ENCODE assay signal across 8 cellular contexts in genomic region chr7:124992881-124993562, GRCh38.
DNase-seq lines count a peak whose midpoint lies in the region; ATAC-seq and TF ChIP-seq lines count a peak whose summit lies in the region.

No MANE protein-coding gene starts in this region.

- no peaks in the 10 kb centered on the region for H3F3A ChIP-seq in PC-3 (ENCODE audit: low read length, unreplicated experiment)

- H3K27ac ChIP-seq in PC-3 (ENCODE audit: low read length) (peak overlapping the region; percentile 52), esophagus squamous epithelium (no peak overlapping the region)

- H3K36me3 ChIP-seq in PC-3 (ENCODE audit: low read depth, low read length) (no peaks in the 10 kb centered on the region), esophagus squamous epithelium (no peaks in the 10 kb centered on the region)

- H3K4me3 ChIP-seq in PC-3 (ENCODE audit: low read length) (peak overlapping the region; percentile 20; the same call in 1 of the 2 replicates), esophagus squamous epithelium (no peak overlapping the region)

- no peak overlapping the region for H2AFZ ChIP-seq in PC-3 (ENCODE audit: low read length)

- no peaks in the 10 kb centered on the region for H3K9me3 ChIP-seq in PC-3 (ENCODE audit: low read length)
- H3K9me3 ChIP-seq in esophagus squamous epithelium, result no peaks in the 10 kb centered on the region

- BruUV-seq in PC-3 (replicated peaks; lab: Mats Ljungman, UMichigan), result no TSS peak

- POLR2A ChIA-PET in PC-3 (lab: Charles Lee; ENCODE audit: unreplicated experiment), result no interaction called here

- no peak overlapping the region for H3K9ac ChIP-seq in PC-3 (ENCODE audit: low read length)

- intact Hi-C loops in PC-3 (cut with micrococcal nuclease), result no loop called here
- intact Hi-C loops in posterior vena cava (cut with DNase I), result no loop called here
- intact Hi-C loops in esophagus squamous epithelium (cut with DNase I), result no loop called here

- ATAC-seq in PC-3, result peak; percentile 99
- ATAC-seq in GM21381 (IDR thresholded peaks at IDR 0.05; ENCODE audit: unreplicated experiment), result no peak
- no peak for ATAC-seq in HG02840 (IDR thresholded peaks at IDR 0.05; ENCODE audit: low FRiP score, unreplicated experiment)

- no peak for TF ChIP-seq POLR2A in esophagus squamous epithelium (IDR thresholded peaks at IDR 0.05)

- CTCF ChIA-PET in PC-3 (lab: Charles Lee), result no interaction called here

- no peaks in the 10 kb centered on the region for H4K20me1 ChIP-seq in PC-3 (ENCODE audit: low read length)

- H3K79me2 ChIP-seq in PC-3 (ENCODE audit: low read length), result no peaks in the 10 kb centered on the region

- H3K4me1 ChIP-seq in PC-3 (ENCODE audit: insufficient read depth, low read length) (peaks cover 14% of the 10 kb centered on the region), esophagus squamous epithelium (no peaks in the 10 kb centered on the region)

- H3K4me2 ChIP-seq in PC-3 (ENCODE audit: low read length), result peak overlapping the region; percentile 55

- H3K27me3 ChIP-seq in PC-3 (ENCODE audit: low read length) (no peaks in the 10 kb centered on the region), esophagus squamous epithelium (no peaks in the 10 kb centered on the region)

- WGBS in esophagus squamous epithelium, 2 donors, result 55 to 63% methylated on average over 4 of the region's 4 CpGs

- TF ChIP-seq CTCF in PC-3 (conservative IDR thresholded peaks at IDR 0.05; ENCODE audit: low read depth, low read length), result no peak
- TF ChIP-seq CTCF in esophagus squamous epithelium (IDR thresholded peaks at IDR 0.05), result no peak

- no peaks in the 10 kb centered on the region for H3K9me2 ChIP-seq in PC-3 (replicated peaks; ENCODE audit: low read length)

- DNase-seq in Daoy (ENCODE audit: low read depth) (peak; percentile 72), PC-3 (peak; percentile 77), dedifferentiated amniotic fluid mesenchymal stem cell (ENCODE audit: extremely low spot score) (peak; percentile 77), posterior vena cava (ENCODE audit: low spot score) (peak; percentile 80), amygdala (lab: John Stamatoyannopoulos, UW) (no peak), esophagus squamous epithelium (lab: John Stamatoyannopoulos, UW) (no peak)

Comparison
In these comparisons a context has a peak if more than half of its experiments do, and no peak if none do; other contexts are left out.
1. DNase-seq: peak in Daoy (single experiment), PC-3 (single experiment), dedifferentiated amniotic fluid mesenchymal stem cell (single experiment) and posterior vena cava (single experiment); none in amygdala (0 of 56) and esophagus squamous epithelium (single experiment).